In the genomic region with DNA sequence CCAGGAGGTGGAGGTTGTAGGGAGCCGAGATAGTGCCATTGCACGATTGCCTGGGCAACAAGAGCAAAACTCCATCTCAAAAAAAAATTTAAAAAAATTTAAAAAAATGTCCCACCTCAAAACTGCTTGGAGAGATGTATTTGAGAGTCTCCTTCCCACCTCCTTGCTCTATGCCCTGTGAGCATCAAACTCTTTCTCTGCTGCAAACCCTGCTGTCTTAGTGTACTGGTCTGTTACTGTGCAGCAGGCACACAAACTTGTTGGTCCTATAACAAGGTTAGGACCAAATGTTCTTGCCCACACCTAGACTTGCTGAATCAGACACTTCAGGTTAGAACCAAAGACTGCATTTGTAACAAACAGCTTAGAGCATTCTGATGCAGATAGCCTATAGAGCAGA, we compare ENCODE assay signal across 14 cellular contexts.
"Had no signal": no experiment of that assay in that cellular context is flagged by ENCODE, and none has a peak within 500 bp of the region (broad histone marks: within the 10 kb centered on the region; RNA-seq: fewer than 3 reads in every experiment).

No MANE protein-coding gene starts in this region.

- ATAC-seq: activated T-cell treated with anti-CD3 and anti-CD28 coated beads, Interleukin-2, amount 50 U/mL, for 4 hours; gastrocnemius medialis; stimulated activated naive CD8-positive, alpha-beta T cell treated with anti-CD3 and anti-CD28 coated beads, Interleukin-15, amount 100 ng/mL, for 72 hours; upper lobe of right lung had no signal

- H3K27me3 ChIP-seq: gastrocnemius medialis, ovary, testis, upper lobe of right lung had no signal

- H3K27ac ChIP-seq: gastrocnemius medialis, ovary, testis, upper lobe of right lung, WERI-Rb-1 had no signal

- FAIRE-seq: colon, islet of Langerhans had no signal

- H3K4me3 ChIP-seq: gastrocnemius medialis, lung, ovary, testis, upper lobe of right lung had no signal

- DNase-seq: activated CD4-positive, alpha-beta memory T cell treated with anti-CD3 and anti-CD28 coated beads, Interleukin-2, amount 10 ng/mL, durations not matched to agents 7 days and 5 days; activated effector memory CD4-positive, alpha-beta T cell treated with anti-CD3 and anti-CD28 coated beads, Interleukin-2, amount 50 U/mL, for 16 hours; activated T-cell treated with anti-CD3 and anti-CD28 coated beads, Interleukin-2, amount 50 U/mL, for 4 hours; caudate nucleus; gastrocnemius medialis; naive B cell; ovary; stimulated activated naive CD8-positive, alpha-beta T cell treated with anti-CD3 and anti-CD28 coated beads, Interleukin-15, amount 100 ng/mL, for 72 hours; testis; upper lobe of right lung; WERI-Rb-1 had no signal

- H3K36me3 ChIP-seq: gastrocnemius medialis, ovary, upper lobe of right lung, WERI-Rb-1 had no signal

- H3K9me3 ChIP-seq: gastrocnemius medialis, ovary, testis, upper lobe of right lung had no signal

- H3K4me1 ChIP-seq: gastrocnemius medialis, testis, upper lobe of right lung had no signal
